27 cellular contexts compared by ENCODE assay signal in genomic region chr10:28315140-28315539, GRCh38.
"Had no signal": no experiment of that assay in that cellular context is flagged by ENCODE, and none has a peak within 500 bp of the region (broad histone marks: within the 10 kb centered on the region; RNA-seq: fewer than 3 reads in every experiment).

No MANE protein-coding gene starts in this region.

- H3K4me1 Mint-ChIP-seq: immature natural killer cell; stimulated activated memory B cell treated with anti-CD40 and anti-IgM and Interleukin-4, amounts not matched to agents 10 μg/mL and 1 μg/mL and 100 μg/mL, for 72 hours had no signal

- H3K4me3 Mint-ChIP-seq: immature natural killer cell; memory B cell; naive thymus-derived CD4-positive, alpha-beta T cell; natural killer cell treated with Interleukin-12 subunit alpha and Interleukin-12 subunit beta and Interleukin-15 and Interleukin-18, amount 100 ng/mL, for 72 hours; stimulated activated memory B cell treated with anti-CD40 and anti-IgM and Interleukin-4, amounts not matched to agents 10 μg/mL and 1 μg/mL and 100 μg/mL, for 72 hours; stimulated activated naive CD8-positive, alpha-beta T cell treated with anti-CD3 and anti-CD28 coated beads, Interleukin-15, amount 100 ng/mL, for 72 hours; type B pancreatic cell had no signal

- ATAC-seq: mucosa of descending colon; naive thymus-derived CD4-positive, alpha-beta T cell; natural killer cell treated with Interleukin-12 subunit alpha and Interleukin-12 subunit beta and Interleukin-15 and Interleukin-18, amount 100 ng/mL, for 72 hours; right cardiac atrium; stimulated activated memory B cell treated with anti-CD40 and anti-IgM and Interleukin-4, amounts not matched to agents 10 μg/mL and 1 μg/mL and 100 μg/mL, for 72 hours; stimulated activated naive CD8-positive, alpha-beta T cell treated with anti-CD3 and anti-CD28 coated beads, Interleukin-15, amount 100 ng/mL, for 72 hours had no signal

- H3K9me3 Mint-ChIP-seq: immature natural killer cell; naive thymus-derived CD4-positive, alpha-beta T cell; natural killer cell treated with Interleukin-12 subunit alpha and Interleukin-12 subunit beta and Interleukin-15 and Interleukin-18, amount 100 ng/mL, for 72 hours had no signal

- H3K27ac ChIP-seq: left ventricle myocardium inferior, pancreas, prostate gland, sigmoid colon, spleen, tibial nerve, vagina had no signal

- H3K27ac Mint-ChIP-seq: memory B cell; naive thymus-derived CD4-positive, alpha-beta T cell; natural killer cell treated with Interleukin-12 subunit alpha and Interleukin-12 subunit beta and Interleukin-15 and Interleukin-18, amount 100 ng/mL, for 72 hours; stimulated activated memory B cell treated with anti-CD40 and anti-IgM and Interleukin-4, amounts not matched to agents 10 μg/mL and 1 μg/mL and 100 μg/mL, for 72 hours; type B pancreatic cell had no signal

- H3K9me3 ChIP-seq: left ventricle myocardium inferior, mucosa of descending colon, pancreas, prostate gland, spleen, tibial nerve, vagina had no signal

- H3K27me3 ChIP-seq: pancreas, sigmoid colon, tibial nerve, vagina had no signal

- H3K4me3 ChIP-seq: left ventricle myocardium inferior, lung, mucosa of descending colon, pancreas, prostate gland, sigmoid colon, spleen, tibial nerve, vagina had no signal

- H3K4me1 ChIP-seq: left ventricle myocardium inferior, prostate gland, spleen, tibial nerve, vagina had no signal

- FAIRE-seq: islet of Langerhans, pancreas, small intestine had no signal

- DNase-seq: hypothalamus; immature natural killer cell; left ventricle myocardium inferior; midbrain; mucosa of descending colon; naive thymus-derived CD4-positive, alpha-beta T cell; nucleus accumbens; pancreas; posterior cingulate gyrus; retina; right cardiac atrium; sigmoid colon; small intestine; spleen; stimulated activated CD4-positive, alpha-beta T cell treated with anti-CD3 and anti-CD28 coated beads, Interleukin-4, amount 100 ng/mL, for 24 hours; stimulated activated naive CD4-positive, alpha-beta T cell treated with Interleukin-2 at 50 U/mL for 16 hours; stimulated activated naive CD8-positive, alpha-beta T cell treated with anti-CD3 and anti-CD28 coated beads, Interleukin-15, amount 100 ng/mL, for 72 hours; substantia nigra had no signal

- H3K27me3 Mint-ChIP-seq: natural killer cell treated with Interleukin-12 subunit alpha and Interleukin-12 subunit beta and Interleukin-15 and Interleukin-18, amount 100 ng/mL, for 72 hours; stimulated activated naive CD8-positive, alpha-beta T cell treated with anti-CD3 and anti-CD28 coated beads, Interleukin-15, amount 100 ng/mL, for 72 hours had no signal

- H3K36me3 ChIP-seq: left ventricle myocardium inferior, pancreas, prostate gland, sigmoid colon, spleen, tibial nerve, vagina had no signal

- H3K36me3 Mint-ChIP-seq: type B pancreatic cell had no signal
